Comparison of ENCODE assay signal across 1 cellular context in the genomic region with DNA sequence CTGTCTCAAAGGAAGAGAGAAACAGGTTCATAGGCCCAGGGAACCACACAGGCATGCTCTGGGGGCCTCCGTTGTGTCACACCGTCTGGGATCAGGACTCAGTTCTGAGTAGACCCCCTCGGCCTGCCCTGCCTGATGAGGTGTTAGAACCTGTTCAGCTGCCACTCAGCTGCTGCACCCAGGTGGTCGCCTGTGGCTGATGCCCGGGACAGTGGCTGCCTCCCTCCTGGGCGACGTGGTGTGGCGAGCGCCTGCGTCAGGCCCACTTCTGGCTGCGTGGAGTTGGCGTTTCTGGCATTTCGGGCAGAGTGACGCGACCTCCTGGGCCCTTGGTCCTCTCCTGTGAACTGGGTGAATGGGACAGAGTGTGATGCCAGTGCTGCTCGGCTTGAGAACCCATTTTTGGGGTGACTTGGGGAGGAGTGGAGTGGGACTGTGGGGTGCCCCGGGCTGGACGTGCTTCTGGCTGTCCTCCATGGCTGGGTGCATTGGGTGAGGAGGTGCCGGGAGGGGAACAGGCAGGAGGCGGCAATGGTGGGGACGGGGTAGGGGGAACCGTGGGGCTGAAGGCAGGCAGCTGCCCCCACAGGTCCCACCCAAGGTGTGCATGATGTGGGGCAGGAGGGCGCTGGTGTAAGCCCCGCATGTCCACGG.
A peak's percentile ranks its signal among the peaks of the same experiment; 100 is the strongest.
TF ChIP-seq lines count a peak whose summit lies in the region.

No MANE protein-coding gene starts in this region.

TF ChIP-seq in K562, 482 proteins besides CTCF, POLR2A, EP300 and RAD21:
- TF ChIP-seq POLR2G (IDR thresholded peaks at IDR 0.05; ENCODE audit: low read depth, low read length) (peak; percentile 57), HDAC1 (IDR thresholded peaks at IDR 0.05) (no peak), KDM5B (IDR thresholded peaks at IDR 0.05; ENCODE audit: insufficient replicate concordance, low read depth, low read length) (no peak), PTTG1 (tag; IDR thresholded peaks at IDR 0.05; ENCODE audit: low read depth) (no peak), POLR2B (IDR thresholded peaks at IDR 0.05; ENCODE audit: low read depth, partially characterized antibody) (peak; percentile 20), SIN3A (IDR thresholded peaks at IDR 0.05; ENCODE audit: borderline replicate concordance in 2 of 2, control insufficient read depth in 1 of 2, low read depth in 2 of 2, low read length in 2 of 2) (no peak), SUPT5H (IDR thresholded peaks at IDR 0.05) (peak; percentile 48; the same call in 1 of the 2 replicates), NCOA2 (IDR thresholded peaks at IDR 0.05; ENCODE audit: partially characterized antibody in 2 of 2) (no peak), ZNF699 (CRISPR knock-in tag; IDR thresholded peaks at IDR 0.05; ENCODE audit: insufficient replicate concordance) (no peak), TAF7 (tag; IDR thresholded peaks at IDR 0.05) (no peak), FOS (IDR thresholded peaks at IDR 0.05; ENCODE audit: extremely low read depth, insufficient read length) (no peak), HMGN3 (IDR thresholded peaks at IDR 0.05; ENCODE audit: borderline replicate concordance, extremely low read depth, insufficient read length, low read depth, low read length) (peak; percentile 11), KDM1A (IDR thresholded peaks at IDR 0.05) (no peak), AFF4 (CRISPR knock-in tag; IDR thresholded peaks at IDR 0.05) (no peak), GTF2F1 (IDR thresholded peaks at IDR 0.05; ENCODE audit: low read depth, low read length) (no peak), ARHGAP35 (IDR thresholded peaks at IDR 0.05; ENCODE audit: partially characterized antibody) (no peak), E2F1 (CRISPR knock-in tag; IDR thresholded peaks at IDR 0.05) (no peak), CBX8 (IDR thresholded peaks at IDR 0.05; ENCODE audit: borderline replicate concordance, extremely low read depth, low read depth, low read length, poor library complexity, severe bottlenecking) (no peak), CAMTA2 (CRISPR knock-in tag; conservative IDR thresholded peaks at IDR 0.05) (0 out of 2 replicates have a peak, but pooled peaks have one; percentile 13), SP2 (IDR thresholded peaks at IDR 0.05; ENCODE audit: extremely low read depth, low read depth, low read length, poor library complexity, severe bottlenecking) (no peak), FOXJ3 (CRISPR knock-in tag; IDR thresholded peaks at IDR 0.05) (no peak), MYBL2 (IDR thresholded peaks at IDR 0.05; ENCODE audit: low read depth) (no peak), MYBL2 (CRISPR knock-in tag; IDR thresholded peaks at IDR 0.05; ENCODE audit: borderline replicate concordance) (no peak), RHOXF2B (CRISPR knock-in tag; conservative IDR thresholded peaks at IDR 0.05) (no peak), NONO (IDR thresholded peaks at IDR 0.05; ENCODE audit: low read depth in 2 of 2, low read length in 1 of 2) (no peak), ETV5 (CRISPR knock-in tag; IDR thresholded peaks at IDR 0.05; ENCODE audit: low read depth) (no peak), HMG20A (CRISPR knock-in tag; conservative IDR thresholded peaks at IDR 0.05) (no peak), YBX1 (IDR thresholded peaks at IDR 0.05) (no peak), ZNF232 (CRISPR knock-in tag; IDR thresholded peaks at IDR 0.05) (no peak), POLR2AphosphoS2 (IDR thresholded peaks at IDR 0.05; ENCODE audit: low read length) (peak; percentile 45; the same call in 1 of the 2 replicates), STAT6 (CRISPR knock-in tag; IDR thresholded peaks at IDR 0.05) (no peak), ZNF197 (CRISPR knock-in tag; IDR thresholded peaks at IDR 0.05; ENCODE audit: low read depth) (no peak), PRMT5 (CRISPR knock-in tag; IDR thresholded peaks at IDR 0.05) (no peak), SRF (CRISPR knock-in tag; IDR thresholded peaks at IDR 0.05) (no peak)
- TF ChIP-seq, protein P1, sequence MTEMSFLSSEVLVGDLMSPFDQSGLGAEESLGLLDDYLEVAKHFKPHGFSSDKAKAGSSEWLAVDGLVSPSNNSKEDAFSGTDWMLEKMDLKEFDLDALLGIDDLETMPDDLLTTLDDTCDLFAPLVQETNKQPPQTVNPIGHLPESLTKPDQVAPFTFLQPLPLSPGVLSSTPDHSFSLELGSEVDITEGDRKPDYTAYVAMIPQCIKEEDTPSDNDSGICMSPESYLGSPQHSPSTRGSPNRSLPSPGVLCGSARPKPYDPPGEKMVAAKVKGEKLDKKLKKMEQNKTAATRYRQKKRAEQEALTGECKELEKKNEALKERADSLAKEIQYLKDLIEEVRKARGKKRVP (CRISPR knock-in tag; IDR thresholded peaks at IDR 0.05), result no peak
- TF ChIP-seq, protein P2, sequence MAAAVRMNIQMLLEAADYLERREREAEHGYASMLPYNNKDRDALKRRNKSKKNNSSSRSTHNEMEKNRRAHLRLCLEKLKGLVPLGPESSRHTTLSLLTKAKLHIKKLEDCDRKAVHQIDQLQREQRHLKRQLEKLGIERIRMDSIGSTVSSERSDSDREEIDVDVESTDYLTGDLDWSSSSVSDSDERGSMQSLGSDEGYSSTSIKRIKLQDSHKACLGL (CRISPR knock-in tag; IDR thresholded peaks at IDR 0.05; ENCODE audit: borderline replicate concordance, poor library complexity, severe bottlenecking), result no peak
- TF ChIP-seq, protein P3, sequence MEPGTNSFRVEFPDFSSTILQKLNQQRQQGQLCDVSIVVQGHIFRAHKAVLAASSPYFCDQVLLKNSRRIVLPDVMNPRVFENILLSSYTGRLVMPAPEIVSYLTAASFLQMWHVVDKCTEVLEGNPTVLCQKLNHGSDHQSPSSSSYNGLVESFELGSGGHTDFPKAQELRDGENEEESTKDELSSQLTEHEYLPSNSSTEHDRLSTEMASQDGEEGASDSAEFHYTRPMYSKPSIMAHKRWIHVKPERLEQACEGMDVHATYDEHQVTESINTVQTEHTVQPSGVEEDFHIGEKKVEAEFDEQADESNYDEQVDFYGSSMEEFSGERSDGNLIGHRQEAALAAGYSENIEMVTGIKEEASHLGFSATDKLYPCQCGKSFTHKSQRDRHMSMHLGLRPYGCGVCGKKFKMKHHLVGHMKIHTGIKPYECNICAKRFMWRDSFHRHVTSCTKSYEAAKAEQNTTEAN (CRISPR knock-in tag; IDR thresholded peaks at IDR 0.05), result no peak
- TF ChIP-seq, protein P4, sequence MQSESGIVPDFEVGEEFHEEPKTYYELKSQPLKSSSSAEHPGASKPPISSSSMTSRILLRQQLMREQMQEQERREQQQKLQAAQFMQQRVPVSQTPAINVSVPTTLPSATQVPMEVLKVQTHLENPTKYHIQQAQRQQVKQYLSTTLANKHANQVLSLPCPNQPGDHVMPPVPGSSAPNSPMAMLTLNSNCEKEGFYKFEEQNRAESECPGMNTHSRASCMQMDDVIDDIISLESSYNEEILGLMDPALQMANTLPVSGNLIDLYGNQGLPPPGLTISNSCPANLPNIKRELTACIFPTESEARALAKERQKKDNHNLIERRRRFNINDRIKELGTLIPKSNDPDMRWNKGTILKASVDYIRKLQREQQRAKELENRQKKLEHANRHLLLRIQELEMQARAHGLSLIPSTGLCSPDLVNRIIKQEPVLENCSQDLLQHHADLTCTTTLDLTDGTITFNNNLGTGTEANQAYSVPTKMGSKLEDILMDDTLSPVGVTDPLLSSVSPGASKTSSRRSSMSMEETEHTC (IDR thresholded peaks at IDR 0.05), result no peak
- TF ChIP-seq, protein P5, sequence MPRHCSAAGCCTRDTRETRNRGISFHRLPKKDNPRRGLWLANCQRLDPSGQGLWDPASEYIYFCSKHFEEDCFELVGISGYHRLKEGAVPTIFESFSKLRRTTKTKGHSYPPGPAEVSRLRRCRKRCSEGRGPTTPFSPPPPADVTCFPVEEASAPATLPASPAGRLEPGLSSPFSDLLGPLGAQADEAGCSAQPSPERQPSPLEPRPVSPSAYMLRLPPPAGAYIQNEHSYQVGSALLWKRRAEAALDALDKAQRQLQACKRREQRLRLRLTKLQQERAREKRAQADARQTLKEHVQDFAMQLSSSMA (CRISPR knock-in tag; IDR thresholded peaks at IDR 0.05), result no peak
- TF ChIP-seq, protein P6, sequence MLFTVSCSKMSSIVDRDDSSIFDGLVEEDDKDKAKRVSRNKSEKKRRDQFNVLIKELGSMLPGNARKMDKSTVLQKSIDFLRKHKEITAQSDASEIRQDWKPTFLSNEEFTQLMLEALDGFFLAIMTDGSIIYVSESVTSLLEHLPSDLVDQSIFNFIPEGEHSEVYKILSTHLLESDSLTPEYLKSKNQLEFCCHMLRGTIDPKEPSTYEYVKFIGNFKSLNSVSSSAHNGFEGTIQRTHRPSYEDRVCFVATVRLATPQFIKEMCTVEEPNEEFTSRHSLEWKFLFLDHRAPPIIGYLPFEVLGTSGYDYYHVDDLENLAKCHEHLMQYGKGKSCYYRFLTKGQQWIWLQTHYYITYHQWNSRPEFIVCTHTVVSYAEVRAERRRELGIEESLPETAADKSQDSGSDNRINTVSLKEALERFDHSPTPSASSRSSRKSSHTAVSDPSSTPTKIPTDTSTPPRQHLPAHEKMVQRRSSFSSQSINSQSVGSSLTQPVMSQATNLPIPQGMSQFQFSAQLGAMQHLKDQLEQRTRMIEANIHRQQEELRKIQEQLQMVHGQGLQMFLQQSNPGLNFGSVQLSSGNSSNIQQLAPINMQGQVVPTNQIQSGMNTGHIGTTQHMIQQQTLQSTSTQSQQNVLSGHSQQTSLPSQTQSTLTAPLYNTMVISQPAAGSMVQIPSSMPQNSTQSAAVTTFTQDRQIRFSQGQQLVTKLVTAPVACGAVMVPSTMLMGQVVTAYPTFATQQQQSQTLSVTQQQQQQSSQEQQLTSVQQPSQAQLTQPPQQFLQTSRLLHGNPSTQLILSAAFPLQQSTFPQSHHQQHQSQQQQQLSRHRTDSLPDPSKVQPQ (CRISPR knock-in tag; IDR thresholded peaks at IDR 0.05; ENCODE audit: borderline replicate concordance), result no peak
- TF ChIP-seq, protein P7, sequence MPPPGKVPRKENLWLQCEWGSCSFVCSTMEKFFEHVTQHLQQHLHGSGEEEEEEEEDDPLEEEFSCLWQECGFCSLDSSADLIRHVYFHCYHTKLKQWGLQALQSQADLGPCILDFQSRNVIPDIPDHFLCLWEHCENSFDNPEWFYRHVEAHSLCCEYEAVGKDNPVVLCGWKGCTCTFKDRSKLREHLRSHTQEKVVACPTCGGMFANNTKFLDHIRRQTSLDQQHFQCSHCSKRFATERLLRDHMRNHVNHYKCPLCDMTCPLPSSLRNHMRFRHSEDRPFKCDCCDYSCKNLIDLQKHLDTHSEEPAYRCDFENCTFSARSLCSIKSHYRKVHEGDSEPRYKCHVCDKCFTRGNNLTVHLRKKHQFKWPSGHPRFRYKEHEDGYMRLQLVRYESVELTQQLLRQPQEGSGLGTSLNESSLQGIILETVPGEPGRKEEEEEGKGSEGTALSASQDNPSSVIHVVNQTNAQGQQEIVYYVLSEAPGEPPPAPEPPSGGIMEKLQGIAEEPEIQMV (tag; conservative IDR thresholded peaks at IDR 0.05; ENCODE audit: low read depth), result no peak
